In genomic region chr7:73932364-73932763, GRCh38 we compare ENCODE assay signal across 14 cellular contexts.
DNase-seq lines count a peak whose midpoint lies in the region; ATAC-seq and TF ChIP-seq lines count a peak whose summit lies in the region.
"Had no signal": no experiment of that assay in that cellular context is flagged by ENCODE, and none has a peak within 500 bp of the region (broad histone marks: within the 10 kb centered on the region; RNA-seq: fewer than 3 reads in every experiment).

No MANE protein-coding gene starts in this region.

- H3K9me2 ChIP-seq in GM23338 (ENCODE audit: insufficient read depth): no peaks in the 10 kb centered on the region

- H3K9ac ChIP-seq in IMR-90 (ENCODE audit: low read depth, low read length): no peak overlapping the region
- no peak overlapping the region for H3K9ac ChIP-seq in adipocyte (ENCODE audit: low read length)
- H3K9ac ChIP-seq: BLaER1 had no signal

- H2AFZ ChIP-seq in GM23338 (peak overlapping the region; percentile 79), IMR-90 (replicated peaks; ENCODE audit: low read length, poor library complexity) (no peak overlapping the region)

- H3K4me1 ChIP-seq in GM23338 (ENCODE audit: insufficient read depth) (no peaks in the 10 kb centered on the region), IMR-90 (ENCODE audit: control insufficient read depth, insufficient read depth, low read length) (no peaks in the 10 kb centered on the region), adipocyte (ENCODE audit: control insufficient read depth, insufficient read depth, low read length) (peaks cover 3% of the 10 kb centered on the region)
- H3K4me1 ChIP-seq: HAP-1 had no signal

- H3K4me3 Mint-ChIP-seq in GM23338: no peak overlapping the region

- DNase-seq in GM23338 (ENCODE audit: low spot score) (no peak), IMR-90 (peak; percentile 17), adipocyte (ENCODE audit: low read depth) (peak; percentile 48), fibroblast of peridontal ligament (ENCODE audit: extremely low read depth) (peak; percentile 73), hypothalamus (lab: John Stamatoyannopoulos, UW) (no peak), left cardiac atrium (no peak)
- DNase-seq: AML-193, DMS 273 treated with DMSO at 0.1 percent for 48 hours, Karpas-422 had no signal

- no peak for TF ChIP-seq POLR2A in IMR-90 (IDR thresholded peaks at IDR 0.05; ENCODE audit: low read depth, low read length)

- no peak overlapping the region for H2BK5ac ChIP-seq in IMR-90 (ENCODE audit: low read depth, low read length, poor library complexity, severe bottlenecking)

- no peaks in the 10 kb centered on the region for H3K4me1 Mint-ChIP-seq in GM23338

- no peaks in the 10 kb centered on the region for H3K9me3 Mint-ChIP-seq in GM23338

- no peaks in the 10 kb centered on the region for H3K79me2 ChIP-seq in GM23338 (replicated peaks; ENCODE audit: insufficient read depth)

- H3K4me3 ChIP-seq in GM23338 (no peak overlapping the region), IMR-90 (ENCODE audit: insufficient read depth, low read depth, low read length) (no peak overlapping the region), adipocyte (ENCODE audit: low read length) (no peak overlapping the region)
- H3K4me3 ChIP-seq: BLaER1, HAP-1 had no signal

- H3K18ac ChIP-seq in IMR-90 (ENCODE audit: low read depth, low read length): no peak overlapping the region

- WGBS in IMR-90 (ENCODE audit: extremely low coverage in 2 of 2, insufficient read length in 1 of 2), 2 experiments: no CpG with 5 or more reads among the region's 4 CpGs

- H4K8ac ChIP-seq in IMR-90 (ENCODE audit: low read depth in 2 of 2, low read length in 2 of 2): no peak overlapping the region

- POLR2A ChIA-PET in IMR-90 (lab: Charles Lee; ENCODE audit: unreplicated experiment): no interaction called here

- H3K4me2 ChIP-seq in GM23338 (no peak overlapping the region), IMR-90 (ENCODE audit: low read depth, low read length) (no peak overlapping the region)
- H3K4me2 ChIP-seq: BLaER1 had no signal

- TF ChIP-seq CTCF in GM23338 (conservative IDR thresholded peaks at IDR 0.05; ENCODE audit: low read depth in 2 of 2) (no peak), IMR-90 (conservative IDR thresholded peaks at IDR 0.05; ENCODE audit: low read depth, low read length) (no peak)

- no peak for TF ChIP-seq RAD21 in IMR-90 (IDR thresholded peaks at IDR 0.05; ENCODE audit: low read length)

- H3K56ac ChIP-seq in IMR-90 (ENCODE audit: extremely low read depth, insufficient read depth, low read length): no peak overlapping the region

- no peak overlapping the region for H4K5ac ChIP-seq in IMR-90 (ENCODE audit: low read depth, low read length)

- CTCF ChIA-PET in IMR-90 (lab: Yijun Ruan, JAX): no interaction called here

- no peak overlapping the region for H2AK9ac ChIP-seq in IMR-90 (replicated peaks; ENCODE audit: low read depth, low read length, poor library complexity)

- intact Hi-C loops in IMR-90 (cut with micrococcal nuclease) (no loop called here), left cardiac atrium (cut with DNase I) (no loop called here)

- no TSS peak for BruUV-seq in IMR-90 (replicated peaks; lab: Mats Ljungman, UMichigan)

- no peak overlapping the region for H3K27ac Mint-ChIP-seq in GM23338

- H3K23ac ChIP-seq in IMR-90 (ENCODE audit: low read depth, low read length): no peak overlapping the region

- H4K91ac ChIP-seq in IMR-90 (ENCODE audit: insufficient read depth, low read depth, low read length): no peak overlapping the region

- no peaks in the 10 kb centered on the region for H3K27me3 ChIP-seq in GM23338 (ENCODE audit: insufficient read depth)
- no peaks in the 10 kb centered on the region; the same call in 1 of the 2 replicates for H3K27me3 ChIP-seq in IMR-90 (ENCODE audit: control insufficient read depth, insufficient read depth, low read length)
- H3K27me3 ChIP-seq in adipocyte (replicated peaks; ENCODE audit: control insufficient read depth, insufficient read depth, low read length): no peaks in the 10 kb centered on the region
- H3K27me3 ChIP-seq: BLaER1 had no signal

- H3K9me3 ChIP-seq in IMR-90 (ENCODE audit: control insufficient read depth, insufficient read depth, low read length) (peaks cover 10% of the 10 kb centered on the region), adipocyte (ENCODE audit: control insufficient read depth, low read length) (no peaks in the 10 kb centered on the region)
- H3K9me3 ChIP-seq: HAP-1 had no signal

- no peak overlapping the region for H2BK15ac ChIP-seq in IMR-90 (ENCODE audit: low read depth, low read length)

- H3K27me3 Mint-ChIP-seq in GM23338 (ENCODE audit: insufficient read depth, low read depth, poor library complexity): peaks cover 8% of the 10 kb centered on the region

- H3K79me1 ChIP-seq in IMR-90 (ENCODE audit: low read depth in 1 of 2, low read length in 2 of 2): no peaks in the 10 kb centered on the region

- no peaks in the 10 kb centered on the region for H3K36me3 Mint-ChIP-seq in GM23338 (ENCODE audit: low read depth)

- no peak overlapping the region for H2BK120ac ChIP-seq in IMR-90 (ENCODE audit: low read depth, low read length)

- dilution Hi-C loops in IMR-90 (cut with HindIII; ENCODE audit: low sequenced_read_pairs, unreplicated experiment): no loop called here

- no peak overlapping the region for H3K14ac ChIP-seq in IMR-90 (replicated peaks; ENCODE audit: low read depth, low read length)

- H3K27ac ChIP-seq in GM23338 (ENCODE audit: low read depth): no peak overlapping the region
- no peak overlapping the region for H3K27ac ChIP-seq in IMR-90 (ENCODE audit: insufficient read depth, low read length)
- H3K27ac ChIP-seq: BLaER1 had no signal

- H3K9me1 ChIP-seq in IMR-90 (ENCODE audit: insufficient read depth, low read length): no peaks in the 10 kb centered on the region

- H3F3A ChIP-seq in GM23338 (replicated peaks; ENCODE audit: low read depth): no peaks in the 10 kb centered on the region

- no peak for ATAC-seq in GM23338
- no peak for ATAC-seq in IMR-90 (ENCODE audit: low read depth)
- no peak for ATAC-seq in GM18511 (IDR thresholded peaks at IDR 0.05; ENCODE audit: unreplicated experiment)
- ATAC-seq in left cardiac atrium: no peak
- ATAC-seq in HG03432 (IDR thresholded peaks at IDR 0.05; ENCODE audit: unreplicated experiment): no peak
- ATAC-seq: HepG2 had no signal

- in situ Hi-C loops in IMR-90 (cut with MboI; ENCODE audit: low sequenced_read_pairs): no loop called here

- H4K20me1 ChIP-seq in GM23338 (replicated peaks; ENCODE audit: insufficient read depth): no peaks in the 10 kb centered on the region
- H4K20me1 ChIP-seq in IMR-90 (ENCODE audit: insufficient read depth, low read length): no peaks in the 10 kb centered on the region
- H4K20me1 ChIP-seq: BLaER1 had no signal

- H3K4ac ChIP-seq in IMR-90 (ENCODE audit: low read depth, low read length): no peak overlapping the region

- H3K36me3 ChIP-seq in GM23338 (ENCODE audit: insufficient read depth) (no peaks in the 10 kb centered on the region), IMR-90 (ENCODE audit: control insufficient read depth, insufficient read depth, low read length) (no peaks in the 10 kb centered on the region), adipocyte (ENCODE audit: control insufficient read depth, insufficient read depth, low read length, severe bottlenecking) (no peaks in the 10 kb centered on the region)
- H3K36me3 ChIP-seq: BLaER1, HAP-1 had no signal

- no peak overlapping the region for H2AK5ac ChIP-seq in IMR-90 (ENCODE audit: low read depth, low read length)

- H2BK20ac ChIP-seq in IMR-90 (ENCODE audit: low read depth, low read length): no peak overlapping the region

TF ChIP-seq in GM23338, 12 proteins besides CTCF, POLR2A, EP300 and RAD21 (continues in another document):
- no peak for TF ChIP-seq ZNF114 (CRISPR knock-in tag; IDR thresholded peaks at IDR 0.05)

TF ChIP-seq in IMR-90, 13 proteins besides CTCF, POLR2A, EP300 and RAD21:
- TF ChIP-seq NFE2L2 (IDR thresholded peaks at IDR 0.05; ENCODE audit: low read depth, low read length) (no peak), RFX5 (IDR thresholded peaks at IDR 0.05; ENCODE audit: low read depth, low read length) (no peak), SMC3 (IDR thresholded peaks at IDR 0.05; ENCODE audit: low read depth, low read length) (no peak), USF2 (IDR thresholded peaks at IDR 0.05; ENCODE audit: low read depth, low read length) (no peak), CEBPB (IDR thresholded peaks at IDR 0.05; ENCODE audit: low read depth, low read length) (no peak), CHD1 (IDR thresholded peaks at IDR 0.05; ENCODE audit: low read depth, low read length) (no peak), BHLHE40 (IDR thresholded peaks at IDR 0.05; ENCODE audit: low read depth, low read length) (no peak)

Comparison
In these comparisons a context has a peak if more than half of its experiments do, and no peak if none do; other contexts are left out.
1. DNase-seq: peak in IMR-90 (single experiment), adipocyte (single experiment) and fibroblast of peridontal ligament (single experiment); none in GM23338 (single experiment), hypothalamus (0 of 51) and left cardiac atrium (single experiment).